ENCODE assay signal across 1 cellular context in genomic region chr10:29132821-29133156, GRCh38.
TF ChIP-seq lines count a peak whose summit lies in the region.

No MANE protein-coding gene starts in this region.

TF ChIP-seq in K562, 482 proteins besides CTCF, POLR2A, EP300 and RAD21 (continued from another document):
- TF ChIP-seq THAP12 (CRISPR knock-in tag; IDR thresholded peaks at IDR 0.05) (no peak), GABPB2 (CRISPR knock-in tag; conservative IDR thresholded peaks at IDR 0.05) (no peak), SREBF2 (CRISPR knock-in tag; IDR thresholded peaks at IDR 0.05) (no peak), ZBTB1 (CRISPR knock-in tag; IDR thresholded peaks at IDR 0.05; ENCODE audit: borderline replicate concordance, low read depth) (no peak), FOXK1 (CRISPR knock-in tag; IDR thresholded peaks at IDR 0.05; ENCODE audit: borderline replicate concordance) (no peak), POLR3A (IDR thresholded peaks at IDR 0.05; ENCODE audit: borderline replicate concordance, extremely low read depth, insufficient read depth, insufficient read length) (no peak), SMAD1 (IDR thresholded peaks at IDR 0.05; ENCODE audit: low read depth, low read length, partially characterized antibody) (no peak), MLLT1 (IDR thresholded peaks at IDR 0.05) (no peak)
- TF ChIP-seq, protein P1, sequence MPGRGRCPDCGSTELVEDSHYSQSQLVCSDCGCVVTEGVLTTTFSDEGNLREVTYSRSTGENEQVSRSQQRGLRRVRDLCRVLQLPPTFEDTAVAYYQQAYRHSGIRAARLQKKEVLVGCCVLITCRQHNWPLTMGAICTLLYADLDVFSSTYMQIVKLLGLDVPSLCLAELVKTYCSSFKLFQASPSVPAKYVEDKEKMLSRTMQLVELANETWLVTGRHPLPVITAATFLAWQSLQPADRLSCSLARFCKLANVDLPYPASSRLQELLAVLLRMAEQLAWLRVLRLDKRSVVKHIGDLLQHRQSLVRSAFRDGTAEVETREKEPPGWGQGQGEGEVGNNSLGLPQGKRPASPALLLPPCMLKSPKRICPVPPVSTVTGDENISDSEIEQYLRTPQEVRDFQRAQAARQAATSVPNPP (IDR thresholded peaks at IDR 0.05; ENCODE audit: borderline replicate concordance, insufficient read depth, insufficient read length) = no peak
TF ChIP-seq in K562: peak in this region for 0.
